8 cellular contexts compared by ENCODE assay signal in genomic region chr19:19033426-19034203, GRCh38. TPM values are rescaled to one million over a fixed set of nuclear protein-coding genes. Genes with fewer than 3 reads are reported as not detected.
DNase-seq lines count a peak whose midpoint lies in the region; ATAC-seq lines count a peak whose summit lies in the region.

Gene ARMC6, plus strand, starts transcription at chr19:19033603. Its CDS starts 607 bp downstream, at chr19:19034210.
Gene SUGP2, minus strand, starts transcription at chr19:19033517. Its CDS starts 2,446 bp downstream, at chr19:19031071.

- H3K27ac Mint-ChIP-seq in CD8-positive, alpha-beta memory T cell: peak within 1 kb of the TSS; percentile 87 to 98 (median 94)
- H3K27ac Mint-ChIP-seq in memory B cell: peak within 1 kb of the TSS; percentile 85

- peak within 1 kb of the TSS; percentile 70 for H3K27ac ChIP-seq in CD8-positive, alpha-beta memory T cell (ENCODE audit: low read depth, low read length)
- peak within 1 kb of the TSS; percentile 87 for H3K27ac ChIP-seq in effector memory CD4-positive, alpha-beta T cell (ENCODE audit: insufficient read depth, low read length, poor library complexity, severe bottlenecking)

- H3K4me1 Mint-ChIP-seq in CD8-positive, alpha-beta memory T cell: peaks cover 23 to 39% (median 34%) of the 10 kb centered on the region in 3 donors
- peaks cover 13% of the 10 kb centered on the region for H3K4me1 Mint-ChIP-seq in memory B cell

- POLR2A ChIA-PET in CD8-positive, alpha-beta memory T cell (lab: Charles Lee): no interaction called here
- POLR2A ChIA-PET in activated CD8-positive, alpha-beta memory T cell treated with anti-CD3 and anti-CD28 coated beads for 36 hours (lab: Charles Lee): no interaction called here

- H3K9me3 ChIP-seq in CD8-positive, alpha-beta memory T cell (ENCODE audit: low read length): no peaks in the 10 kb centered on the region
- H3K9me3 ChIP-seq in effector memory CD4-positive, alpha-beta T cell (ENCODE audit: control insufficient read depth, low read length): no peaks in the 10 kb centered on the region

- CTCF ChIA-PET in CD8-positive, alpha-beta memory T cell (lab: Charles Lee): no interaction called here
- CTCF ChIA-PET in activated CD8-positive, alpha-beta memory T cell treated with anti-CD3 and anti-CD28 coated beads for 36 hours (lab: Charles Lee): no interaction called here

- H3K4me3 Mint-ChIP-seq in CD8-positive, alpha-beta memory T cell: peak within 1 kb of the TSS; percentile 87 to 97 (median 92)
- H3K4me3 Mint-ChIP-seq in memory B cell: peak within 1 kb of the TSS; percentile 87

- H3K36me3 ChIP-seq in CD8-positive, alpha-beta memory T cell (ENCODE audit: insufficient read depth, low read length): no peaks in the 10 kb centered on the region
- peaks cover under 1% of the 10 kb centered on the region for H3K36me3 ChIP-seq in effector memory CD4-positive, alpha-beta T cell (ENCODE audit: control insufficient read depth, insufficient read depth, low read length)

- DNase-seq in CD8-positive, alpha-beta memory T cell: peak; percentile 85 to 95 (median 93)
- DNase-seq in HS-5 (ENCODE audit: low read depth) (peak; percentile 68), NOMO-1 treated with DMSO at 0.1 percent for 48 hours (lab: John Stamatoyannopoulos, UW; ENCODE audit: unreplicated experiment) (peak; percentile 89), memory B cell (ENCODE audit: low spot score in 2 of 2) (peak; percentile 89 to 91)
- DNase-seq in effector memory CD4-positive, alpha-beta T cell: peak; percentile 83 to 88 (median 83)
- DNase-seq in stimulated activated CD4-positive, alpha-beta T cell treated with anti-CD3 and anti-CD28 coated beads, TNF-alpha, amount 100 ng/mL, for 48 hours (ENCODE audit: low read depth in 3 of 3): peak; percentile 74 to 83 (median 82)

- peaks cover 0 to 3% of the 10 kb centered on the region in 2 donors for H3K27me3 Mint-ChIP-seq in CD8-positive, alpha-beta memory T cell
- H3K27me3 Mint-ChIP-seq in memory B cell: no peaks in the 10 kb centered on the region

- no peaks in the 10 kb centered on the region for H3K9me3 Mint-ChIP-seq in CD8-positive, alpha-beta memory T cell
- H3K9me3 Mint-ChIP-seq in memory B cell: no peaks in the 10 kb centered on the region

- peak within 1 kb of the TSS; percentile 46 for H3K4me3 ChIP-seq in CD8-positive, alpha-beta memory T cell (ENCODE audit: low read length)
- peak within 1 kb of the TSS; percentile 74 for H3K4me3 ChIP-seq in effector memory CD4-positive, alpha-beta T cell (ENCODE audit: insufficient read depth, low read depth, low read length, poor library complexity, severe bottlenecking)

- H3K4me1 ChIP-seq in CD8-positive, alpha-beta memory T cell (ENCODE audit: insufficient read depth, low read length): peaks cover 20% of the 10 kb centered on the region
- peaks cover 17% of the 10 kb centered on the region for H3K4me1 ChIP-seq in effector memory CD4-positive, alpha-beta T cell (ENCODE audit: control insufficient read depth, insufficient read depth, low read length, poor library complexity, severe bottlenecking)

- H3K36me3 Mint-ChIP-seq in CD8-positive, alpha-beta memory T cell: peaks cover 0 to 35% (median 0%) of the 10 kb centered on the region in 3 donors
- peaks cover 2% of the 10 kb centered on the region for H3K36me3 Mint-ChIP-seq in memory B cell

- H3K27me3 ChIP-seq in CD8-positive, alpha-beta memory T cell (ENCODE audit: insufficient read depth, low read length, poor library complexity, severe bottlenecking): no peaks in the 10 kb centered on the region
- H3K27me3 ChIP-seq in effector memory CD4-positive, alpha-beta T cell (replicated peaks; ENCODE audit: control insufficient read depth, insufficient read depth, low read length, poor library complexity, severe bottlenecking): no peaks in the 10 kb centered on the region

- ATAC-seq in GM19468 (IDR thresholded peaks at IDR 0.05; ENCODE audit: extremely low read depth, unreplicated experiment) (peak; percentile 66), memory B cell (ENCODE audit: low read depth) (peak; percentile 85)

RNA-seq across cellular contexts. Expression of gene ARMC6, which starts in this region (rescaled TPM):
- total RNA-seq in CD8-positive, alpha-beta memory T cell: 10 to 100 TPM; 57.6 to 61.9 TPM
- polyA plus RNA-seq in CD8-positive, alpha-beta memory T cell: 34.1 TPM
- 10 to 100 TPM; 57.7 to 61.8 TPM for total RNA-seq in activated CD8-positive, alpha-beta memory T cell treated with anti-CD3 and anti-CD28 coated beads for 36 hours

RNA-seq across cellular contexts. Expression of gene SUGP2, which starts in this region (rescaled TPM):
- total RNA-seq in CD8-positive, alpha-beta memory T cell: 10 to 100 TPM; 77.6 to 81.2 TPM
- 10.0 TPM for polyA plus RNA-seq in CD8-positive, alpha-beta memory T cell
- total RNA-seq in activated CD8-positive, alpha-beta memory T cell treated with anti-CD3 and anti-CD28 coated beads for 36 hours: 10 to 100 TPM; 76.6 to 80.7 TPM

Comparison
In these comparisons a context has a peak if more than half of its experiments do, and no peak if none do; other contexts are left out.
1. Peak in every context shown above with its lines: DNase-seq, ATAC-seq, H3K4me3 ChIP-seq and H3K27ac ChIP-seq.